Comparison of ENCODE assay signal across 13 cellular contexts in the genomic region with DNA sequence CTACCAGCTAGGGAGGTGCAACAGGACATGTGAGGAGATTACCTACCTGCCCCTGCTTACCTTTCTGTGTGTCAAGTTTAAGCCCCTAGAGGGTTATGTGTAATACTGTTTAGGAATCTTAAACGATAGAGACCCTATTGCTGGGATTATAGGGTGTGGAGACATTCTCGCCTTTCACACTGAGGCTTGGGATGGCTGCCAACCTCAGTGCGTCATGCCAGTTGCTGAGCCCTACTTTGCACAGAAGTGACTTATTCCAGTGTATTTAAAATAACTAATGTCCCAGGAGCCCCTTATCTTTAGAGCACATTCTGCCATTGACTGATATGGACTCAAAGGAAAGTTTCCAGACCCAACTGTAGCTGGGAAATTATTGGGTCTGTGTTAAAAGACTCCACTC.
DNase-seq lines count a peak whose midpoint lies in the region; ATAC-seq lines count a peak whose summit lies in the region.
"Had no signal": no experiment of that assay in that cellular context is flagged by ENCODE, and none has a peak within 500 bp of the region (broad histone marks: within the 10 kb centered on the region; RNA-seq: fewer than 3 reads in every experiment).

No MANE protein-coding gene starts in this region.

- peak; percentile 78 for DNase-seq in EL
- peak; percentile 44 for DNase-seq in NCI-H69 (lab: John Stamatoyannopoulos, UW)
- DNase-seq in dermis blood vessel endothelial cell, result peak; percentile 3
- peak; percentile 14 for DNase-seq in kidney tubule cell (ENCODE audit: low spot score)
- no peak for DNase-seq in SW 1271 (lab: John Stamatoyannopoulos, UW)
- no peak for DNase-seq in NCI-H1105 (lab: John Stamatoyannopoulos, UW)
- no peak for DNase-seq in NOMO-1 treated with dmso at 0.1 percent for 144 hours (lab: John Stamatoyannopoulos, UW; ENCODE audit: unreplicated experiment)
- DNase-seq: activated CD4-positive, alpha-beta T cell treated with anti-CD3 and anti-CD28 coated beads for 1 hour; amniotic stem cell; effector CD8-positive, alpha-beta T cell; sigmoid colon; stimulated activated naive CD4-positive, alpha-beta T cell treated with Interleukin-2 at 50 U/mL for 16 hours had no signal

- ATAC-seq in GM19351 (IDR thresholded peaks at IDR 0.05; ENCODE audit: unreplicated experiment), result no peak

Comparison
In these comparisons a context has a peak if more than half of its experiments do, and no peak if none do; other contexts are left out.
1. DNase-seq: peak in EL (single experiment), NCI-H69 (single experiment), dermis blood vessel endothelial cell (single experiment) and kidney tubule cell (single experiment); none in SW 1271 (0 of 2), NCI-H1105 (single experiment) and NOMO-1 treated with dmso at 0.1 percent for 144 hours (single experiment).